ENCODE assay signal across 26 cellular contexts in genomic region chr7:36309716-36310115, GRCh38.
A peak's percentile ranks its signal among the peaks of the same experiment; 100 is the strongest.
DNase-seq lines count a peak whose midpoint lies in the region; ATAC-seq, FAIRE-seq and TF ChIP-seq lines count a peak whose summit lies in the region.
"Had no signal": no experiment of that assay in that cellular context is flagged by ENCODE, and none has a peak within 500 bp of the region (broad histone marks: within the 10 kb centered on the region; RNA-seq: fewer than 3 reads in every experiment).

No MANE protein-coding gene starts in this region.

- no peaks in the 10 kb centered on the region for H3K79me1 ChIP-seq in H1 (ENCODE audit: low read depth, low read length)

- no peaks in the 10 kb centered on the region for H3K36me3 Mint-ChIP-seq in neural progenitor cell
- H3K36me3 Mint-ChIP-seq in activated T-cell treated with anti-CD3 and anti-CD28 coated beads, Interleukin-2, amount 50 U/mL, for 72 hours (ENCODE audit: insufficient read depth in 2 of 2): no peaks in the 10 kb centered on the region
- H3K36me3 Mint-ChIP-seq: CD8-positive, alpha-beta T cell had no signal

- ATAC-seq in activated T-cell treated with anti-CD3 and anti-CD28 coated beads, Interleukin-2, amount 50 U/mL, for 72 hours (replicated peaks in 1 of 2): no peak
- ATAC-seq: CD8-positive, alpha-beta T cell had no signal

- H4K91ac ChIP-seq in H1 (replicated peaks; ENCODE audit: insufficient read length, low read length): no peak overlapping the region

- TF ChIP-seq EP300 in H1 (IDR thresholded peaks at IDR 0.05; ENCODE audit: borderline replicate concordance in 1 of 2, low read depth in 2 of 2, low read length in 2 of 2): no peak
- TF ChIP-seq EP300 in suprapubic skin (IDR thresholded peaks at IDR 0.05): no peak

- no peak overlapping the region for H3K4me3 Mint-ChIP-seq in neural progenitor cell
- no peak overlapping the region for H3K4me3 Mint-ChIP-seq in activated T-cell treated with anti-CD3 and anti-CD28 coated beads, Interleukin-2, amount 50 U/mL, for 72 hours
- H3K4me3 Mint-ChIP-seq: CD8-positive, alpha-beta T cell; H9 had no signal

- no peaks in the 10 kb centered on the region for H3K79me2 ChIP-seq in H1 (ENCODE audit: control insufficient read depth in 1 of 2, insufficient read depth in 2 of 2, low read length in 2 of 2)
- no peaks in the 10 kb centered on the region for H3K79me2 ChIP-seq in neural progenitor cell (ENCODE audit: low read depth)

- no peak overlapping the region for H3K4ac ChIP-seq in H1 (replicated peaks; ENCODE audit: insufficient read length, low read depth, low read length)

- H3K23ac ChIP-seq in H1 (ENCODE audit: insufficient read length): no peak overlapping the region

- no peak overlapping the region for H3K56ac ChIP-seq in H1 (replicated peaks; ENCODE audit: insufficient read length, low read depth, low read length)

- no peaks in the 10 kb centered on the region for H3K27me3 ChIP-seq in H7 (ENCODE audit: control insufficient read depth, insufficient read depth, low read length)
- no peaks in the 10 kb centered on the region for H3K27me3 ChIP-seq in H1 (replicated peaks in 1 of 4; ENCODE audit: control insufficient read depth in 3 of 4, extremely low read depth in 1 of 4, insufficient read depth in 3 of 4, low read length in 3 of 4)
- H3K27me3 ChIP-seq in neural progenitor cell: peaks cover 13% of the 10 kb centered on the region
- H3K27me3 ChIP-seq in suprapubic skin: no peaks in the 10 kb centered on the region

- H3K4me2 ChIP-seq in H1 (ENCODE audit: insufficient read depth in 1 of 2, low read depth in 2 of 2, low read length in 2 of 2) (no peak overlapping the region), neural progenitor cell (no peak overlapping the region)
- H3K4me2 ChIP-seq: PC-9 had no signal

- no peak overlapping the region for H4K8ac ChIP-seq in H1 (ENCODE audit: extremely low read depth, insufficient read depth, low read length)

- H2BK20ac ChIP-seq in H1 (ENCODE audit: low read length): 0 out of 2 replicates have a peak overlapping the region, but pooled peaks have one; percentile 8

- H3K4me1 Mint-ChIP-seq in neural progenitor cell: peaks cover 12% of the 10 kb centered on the region
- H3K4me1 Mint-ChIP-seq in activated T-cell treated with anti-CD3 and anti-CD28 coated beads, Interleukin-2, amount 50 U/mL, for 72 hours (ENCODE audit: low read depth): peaks cover 7% of the 10 kb centered on the region

- peaks cover 14% of the 10 kb centered on the region for H3K27me3 Mint-ChIP-seq in neural progenitor cell (ENCODE audit: insufficient read depth, low read depth)
- H3K27me3 Mint-ChIP-seq in activated T-cell treated with anti-CD3 and anti-CD28 coated beads, Interleukin-2, amount 50 U/mL, for 72 hours (ENCODE audit: low read depth): no peaks in the 10 kb centered on the region

- H2AFZ ChIP-seq in H1 (ENCODE audit: low read length): no peak overlapping the region
- H2AFZ ChIP-seq in neural progenitor cell (replicated peaks): peak overlapping the region; percentile 22
- H2AFZ ChIP-seq: PC-9 had no signal

- no peak overlapping the region for H4K5ac ChIP-seq in H1 (ENCODE audit: insufficient read length, low read depth, low read length)

- H4K20me1 ChIP-seq in H1 (replicated peaks in 1 of 2; ENCODE audit: control insufficient read depth in 1 of 2, insufficient read depth in 2 of 2, low read length in 2 of 2) (peaks cover 0 to 2% of the 10 kb centered on the region in 2 experiments), neural progenitor cell (ENCODE audit: low read depth) (no peaks in the 10 kb centered on the region)

- no peak for TF ChIP-seq RAD21 in H1 (IDR thresholded peaks at IDR 0.05 in 1 of 2, conservative IDR thresholded peaks at IDR 0.05 in 1 of 2; ENCODE audit: low read depth in 2 of 2, low read length in 2 of 2)

- POLR2A ChIA-PET in H1 (lab: Charles Lee; ENCODE audit: partially characterized antibody): no interaction called here

- TF ChIP-seq POLR2A in H1 (IDR thresholded peaks at IDR 0.05; ENCODE audit: control extremely low read depth in 1 of 2, low read depth in 2 of 2, low read length in 2 of 2): no peak
- no peak for TF ChIP-seq POLR2A in suprapubic skin (IDR thresholded peaks at IDR 0.05)

- H3K4me3 ChIP-seq in H7 (ENCODE audit: insufficient read depth, low read depth, low read length) (no peak overlapping the region), H1 (ENCODE audit: extremely low read depth in 1 of 4, insufficient read depth in 2 of 4, low read depth in 3 of 4, low read length in 4 of 4) (no peak overlapping the region), neural progenitor cell (no peak overlapping the region), suprapubic skin (no peak overlapping the region)
- H3K4me3 ChIP-seq: PC-9 had no signal

- H3K23me2 ChIP-seq in H1 (ENCODE audit: low read depth, low read length): no peaks in the 10 kb centered on the region

- no peak overlapping the region for H2AK5ac ChIP-seq in H1 (ENCODE audit: low read depth, low read length)

- no peak overlapping the region for H2BK120ac ChIP-seq in H1 (replicated peaks; ENCODE audit: low read depth, low read length)

- H2BK15ac ChIP-seq in H1 (ENCODE audit: low read length): no peak overlapping the region

- H3K36me3 ChIP-seq in H7 (replicated peaks; ENCODE audit: control insufficient read depth, insufficient read depth, low read length) (no peaks in the 10 kb centered on the region), H1 (ENCODE audit: control insufficient read depth in 2 of 4, insufficient read depth in 4 of 4, low read length in 3 of 4) (no peaks in the 10 kb centered on the region), neural progenitor cell (no peaks in the 10 kb centered on the region), suprapubic skin (no peaks in the 10 kb centered on the region)

- H3K27ac ChIP-seq in H1 (ENCODE audit: low read depth, low read length): no peak overlapping the region
- no peak overlapping the region for H3K27ac ChIP-seq in neural progenitor cell
- no peak overlapping the region for H3K27ac ChIP-seq in suprapubic skin
- H3K27ac ChIP-seq: HL-60, PC-9 had no signal

- peaks cover 0 to 3% (median 0%) of the 10 kb centered on the region in 4 experiments; a peak in 1 of 7 replicates for H3K4me1 ChIP-seq in H1 (replicated peaks in 1 of 4; ENCODE audit: control insufficient read depth in 3 of 4, insufficient read depth in 4 of 4, low read length in 3 of 4)
- H3K4me1 ChIP-seq in neural progenitor cell: peaks cover 8% of the 10 kb centered on the region
- H3K4me1 ChIP-seq in suprapubic skin: peaks cover 1% of the 10 kb centered on the region

- FAIRE-seq in H1 (lab: Jason Lieb, UNC): no peak
- FAIRE-seq: G401.6, HepG2 had no signal

- TF ChIP-seq CTCF in H1 (IDR thresholded peaks at IDR 0.05; ENCODE audit: control extremely low read depth in 1 of 3, insufficient read depth in 1 of 3, low read depth in 1 of 3, low read length in 3 of 3): no peak
- no peak for TF ChIP-seq CTCF in neural progenitor cell (IDR thresholded peaks at IDR 0.05)
- no peak for TF ChIP-seq CTCF in suprapubic skin (IDR thresholded peaks at IDR 0.05)

- 76% methylated on average over 8 of the region's 8 CpGs; no CpG with 5 or more reads in 1 of the 2 experiments for WGBS in H1 (ENCODE audit: extremely low coverage in 1 of 2, insufficient coverage in 1 of 2, insufficient read length in 1 of 2, insufficient replicate concordance in 2 of 2, low coverage in 1 of 2, low lambda C conversion rate in 2 of 2, missing lambda C conversion rate in 1 of 2), 2 experiments
- whole genome bisulfite sequencing in suprapubic skin: 88% methylated on average over 6 of the region's 8 CpGs

- DNase-seq in H7 (peak; percentile 55), H1 (ENCODE audit: low read depth in 1 of 2, low spot score in 2 of 2) (no peak), neural progenitor cell (ENCODE audit: low spot score) (no peak), suprapubic skin (ENCODE audit: low spot score in 2 of 2) (peak; percentile 34 to 38), anterior cingulate cortex (lab: John Stamatoyannopoulos, UW) (no peak), NCI-H1930 (lab: John Stamatoyannopoulos, UW) (no peak)
- no peak for DNase-seq in activated T-cell treated with anti-CD3 and anti-CD28 coated beads, Interleukin-2, amount 50 U/mL, for 72 hours
- DNase-seq: C1 segment of cervical spinal cord, Calu3, DMS153, H9, KBM-7, MM.1S, NCI-H1048, NCI-H1417 treated with DMSO at 0.1 percent for 48 hours, NCI-H187, NCI-H226, NCI-H510A treated with DMSO at 0.1 percent for 48 hours, NCI-H748 treated with DMSO at 0.1 percent for 48 hours, PC-9, RPMI8226, SHP77 had no signal

- H2BK5ac ChIP-seq in H1 (ENCODE audit: low read depth, low read length): no peak overlapping the region

- no peak overlapping the region for H3K14ac ChIP-seq in H1 (ENCODE audit: insufficient read length)

- H3K18ac ChIP-seq in H1 (ENCODE audit: extremely low read depth, low read length): peak overlapping the region; percentile 34

- H3F3A ChIP-seq in neural progenitor cell (ENCODE audit: low read depth): peaks cover 11% of the 10 kb centered on the region

- H3K9me3 Mint-ChIP-seq in neural progenitor cell: no peaks in the 10 kb centered on the region
- no peaks in the 10 kb centered on the region for H3K9me3 Mint-ChIP-seq in activated T-cell treated with anti-CD3 and anti-CD28 coated beads, Interleukin-2, amount 50 U/mL, for 72 hours
- H3K9me3 Mint-ChIP-seq: CD8-positive, alpha-beta T cell; H9 had no signal

- H3K9me3 ChIP-seq in H1 (ENCODE audit: insufficient read depth in 2 of 2, low read depth in 1 of 2, low read length in 1 of 2): no peaks in the 10 kb centered on the region
- no peaks in the 10 kb centered on the region for H3K9me3 ChIP-seq in neural progenitor cell (ENCODE audit: low read depth)
- no peaks in the 10 kb centered on the region for H3K9me3 ChIP-seq in suprapubic skin

- no peak overlapping the region for H2BK12ac ChIP-seq in H1 (ENCODE audit: low read depth, low read length)

- CTCF ChIA-PET in H1 (lab: Charles Lee; ENCODE audit: partially characterized antibody): interaction anchor here (0.6 to 3.9 kb wide), 6 partner anchors 9 to 673 kb away, joined by 3 to 24 read pairs (median 3); no protein-coding TSS in a partner anchor

- no peak overlapping the region for H3K27ac Mint-ChIP-seq in neural progenitor cell
- H3K27ac Mint-ChIP-seq in activated T-cell treated with anti-CD3 and anti-CD28 coated beads, Interleukin-2, amount 50 U/mL, for 72 hours: no peak overlapping the region
- H3K27ac Mint-ChIP-seq: CD8-positive, alpha-beta T cell had no signal

- H3K9ac ChIP-seq in H1 (replicated peaks in 1 of 4; ENCODE audit: extremely low read depth in 1 of 4, low read depth in 3 of 4, low read length in 3 of 4) (no peak overlapping the region), neural progenitor cell (no peak overlapping the region)

TF ChIP-seq in H1, 55 proteins besides CTCF, POLR2A, EP300 and RAD21 (continues in another document):
- no peak for TF ChIP-seq SP1 (IDR thresholded peaks at IDR 0.05; ENCODE audit: low read depth, low read length)
- no peak for TF ChIP-seq ATF3 (IDR thresholded peaks at IDR 0.05; ENCODE audit: insufficient read depth, low read depth, low read length)
- no peak for TF ChIP-seq CTBP2 (IDR thresholded peaks at IDR 0.05; ENCODE audit: borderline replicate concordance, insufficient read depth, insufficient read length, low read length)
- TF ChIP-seq CBX8 (IDR thresholded peaks at IDR 0.05; ENCODE audit: borderline replicate concordance, low read depth, low read length): no peak

Comparison
In these comparisons a context has a peak if more than half of its experiments do, and no peak if none do; other contexts are left out.
1. DNase-seq: peak in H7 (single experiment) and suprapubic skin (2 of 2); none in H1 (0 of 2), neural progenitor cell (single experiment), anterior cingulate cortex (0 of 58), NCI-H1930 (0 of 2) and activated T-cell treated with anti-CD3 and anti-CD28 coated beads, Interleukin-2, amount 50 U/mL, for 72 hours (0 of 2).